Comparison of ENCODE assay signal across 10 cellular contexts in genomic region chr22:31085928-31086327, GRCh38. TPM values are rescaled to one million over a fixed set of nuclear protein-coding genes. Genes with fewer than 3 reads are reported as not detected.
DNase-seq lines count a peak whose midpoint lies in the region; ATAC-seq and TF ChIP-seq lines count a peak whose summit lies in the region.
"Had no signal": no experiment of that assay in that cellular context is flagged by ENCODE, and none has a peak within 500 bp of the region (broad histone marks: within the 10 kb centered on the region; RNA-seq: fewer than 3 reads in every experiment).

No MANE protein-coding gene starts in this region.

- H2AK5ac ChIP-seq in mesenchymal stem cell (ENCODE audit: low read length, severe bottlenecking): peak overlapping the region; percentile 71

- no peak for TF ChIP-seq EP300 in transverse colon (IDR thresholded peaks at IDR 0.05; ENCODE audit: low read depth)

- TF ChIP-seq CTCF in body of pancreas (IDR thresholded peaks at IDR 0.05) (no peak), transverse colon (IDR thresholded peaks at IDR 0.05) (no peak), GM10266 (IDR thresholded peaks at IDR 0.05; ENCODE audit: control insufficient read depth, insufficient read depth, low read depth, missing control alignments) (no peak)

- peaks cover 12% of the 10 kb centered on the region for H3K36me3 Mint-ChIP-seq in activated naive CD4-positive, alpha-beta T cell treated with anti-CD3 and anti-CD28 coated beads, Interleukin-2, amount 10 ng/mL, durations not matched to agents 7 days and 5 days

- no peaks in the 10 kb centered on the region for H3K9me3 Mint-ChIP-seq in activated naive CD4-positive, alpha-beta T cell treated with anti-CD3 and anti-CD28 coated beads, Interleukin-2, amount 10 ng/mL, durations not matched to agents 7 days and 5 days

- H3K9me3 ChIP-seq in body of pancreas (no peaks in the 10 kb centered on the region), mesenchymal stem cell (ENCODE audit: control insufficient read depth, low read length) (no peaks in the 10 kb centered on the region), transverse colon (no peaks in the 10 kb centered on the region)

- peaks cover 39% of the 10 kb centered on the region for H3K4me1 Mint-ChIP-seq in activated naive CD4-positive, alpha-beta T cell treated with anti-CD3 and anti-CD28 coated beads, Interleukin-2, amount 10 ng/mL, durations not matched to agents 7 days and 5 days

- TF ChIP-seq POLR2A in body of pancreas (IDR thresholded peaks at IDR 0.05): no peak
- no peak for TF ChIP-seq POLR2A in transverse colon (IDR thresholded peaks at IDR 0.05)

- H2AFZ ChIP-seq in mesenchymal stem cell (ENCODE audit: low read depth, low read length): no peak overlapping the region

- H3K36me3 ChIP-seq in body of pancreas (replicated peaks in 1 of 2; ENCODE audit: insufficient read depth in 1 of 2, low read depth in 2 of 2) (peaks cover 0 to 13% of the 10 kb centered on the region in 2 donors), mesenchymal stem cell (ENCODE audit: control insufficient read depth in 1 of 2, insufficient read depth in 2 of 2, low read depth in 1 of 2, low read length in 2 of 2) (peaks cover 53 to 64% of the 10 kb centered on the region in 2 experiments), transverse colon (no peaks in the 10 kb centered on the region)

- H3K4me1 ChIP-seq in body of pancreas: peaks cover 54% of the 10 kb centered on the region
- peaks cover 58% of the 10 kb centered on the region for H3K4me1 ChIP-seq in mesenchymal stem cell (ENCODE audit: control insufficient read depth, insufficient read depth, low read depth, low read length)
- peaks cover 31 to 74% (median 43%) of the 10 kb centered on the region in 4 donors for H3K4me1 ChIP-seq in transverse colon

- no peak for ATAC-seq in body of pancreas

- intact Hi-C loops in body of pancreas (cut with DNase I): loop anchor here (5.0 kb wide), 1 partner anchor 144 kb away; no protein-coding TSS in a partner anchor
- intact Hi-C loops in transverse colon (cut with DNase I; ENCODE audit: low total_unique reads): loop anchor here (2.0 kb wide), 1 partner anchor 137 kb away; no protein-coding TSS in a partner anchor

- H3K27ac ChIP-seq in body of pancreas: peak overlapping the region; percentile 60 to 97 (median 92)
- no peak overlapping the region for H3K27ac ChIP-seq in mesenchymal stem cell (ENCODE audit: low read length, poor library complexity, severe bottlenecking)
- peak overlapping the region; percentile 90 to 97 (median 96) for H3K27ac ChIP-seq in transverse colon

- H2BK12ac ChIP-seq in mesenchymal stem cell (ENCODE audit: low read length in 2 of 2): peak overlapping the region in 1 of 2 experiments; percentile 42

- no peak overlapping the region for H3K14ac ChIP-seq in mesenchymal stem cell (ENCODE audit: low read length in 2 of 2)

- peak overlapping the region; percentile 78 for H3K4me3 Mint-ChIP-seq in activated naive CD4-positive, alpha-beta T cell treated with anti-CD3 and anti-CD28 coated beads, Interleukin-2, amount 10 ng/mL, durations not matched to agents 7 days and 5 days

- H3K9ac ChIP-seq in mesenchymal stem cell (ENCODE audit: low read length): peak overlapping the region; percentile 95

- H3K27me3 Mint-ChIP-seq in activated naive CD4-positive, alpha-beta T cell treated with anti-CD3 and anti-CD28 coated beads, Interleukin-2, amount 10 ng/mL, durations not matched to agents 7 days and 5 days: peaks cover 1% of the 10 kb centered on the region

- 75 to 90% methylated on average over 1 to 3 of the region's 3 CpGs for WGBS in body of pancreas, 2 donors
- 100% methylated on average over 3 of the region's 3 CpGs for WGBS in mesenchymal stem cell
- WGBS in transverse colon (ENCODE audit: low coverage in 1 of 2), 2 donors: 81% methylated on average over 2 of the region's 3 CpGs; no CpG with 5 or more reads in 1 of the 2 donors

- no peak overlapping the region for H3K27ac Mint-ChIP-seq in activated naive CD4-positive, alpha-beta T cell treated with anti-CD3 and anti-CD28 coated beads, Interleukin-2, amount 10 ng/mL, durations not matched to agents 7 days and 5 days

- CTCF ChIA-PET in activated naive CD4-positive, alpha-beta T cell treated with anti-CD3 and anti-CD28 coated beads, Interleukin-2, amount 10 ng/mL, durations not matched to agents 7 days and 5 days (lab: Charles Lee): interaction anchor here (1.1 to 2.6 kb wide), 5 partner anchors 10 to 331 kb away, joined by 3 to 9 read pairs (median 7); no protein-coding TSS in a partner anchor

- peak overlapping the region; percentile 4 for H2BK120ac ChIP-seq in mesenchymal stem cell (ENCODE audit: low read depth, low read length)

- H3K18ac ChIP-seq in mesenchymal stem cell (ENCODE audit: low read depth in 1 of 2, low read length in 2 of 2): no peak overlapping the region

- no peak overlapping the region for H2BK5ac ChIP-seq in mesenchymal stem cell (ENCODE audit: low read depth, low read length, poor library complexity, severe bottlenecking)

- in situ Hi-C loops in transverse colon (cut with MboI; ENCODE audit: low pct_ligation_motif_present in 1 of 4, low pct_unique_long_range_greater_than_20kb in 1 of 4, low sequenced_read_pairs in 3 of 4): loop anchor here in 3 of 4 donors (10.0 kb wide), 1 partner anchor 141 kb away; no protein-coding TSS in a partner anchor

- peaks cover 27% of the 10 kb centered on the region for H3K79me1 ChIP-seq in mesenchymal stem cell (replicated peaks; ENCODE audit: low read length, poor library complexity, severe bottlenecking)

- no peak overlapping the region for H3K23ac ChIP-seq in mesenchymal stem cell (ENCODE audit: low read length in 2 of 2)

- H3K4ac ChIP-seq in mesenchymal stem cell (ENCODE audit: low read depth in 1 of 2, low read length in 2 of 2): peak overlapping the region; percentile 14 to 49

- peak overlapping the region; percentile 36 for H4K91ac ChIP-seq in mesenchymal stem cell (ENCODE audit: low read length)

- no peak overlapping the region for H2BK15ac ChIP-seq in mesenchymal stem cell (ENCODE audit: low read depth, poor library complexity, severe bottlenecking)

- no peak for DNase-seq in activated naive CD4-positive, alpha-beta T cell treated with anti-CD3 and anti-CD28 coated beads, Interleukin-2, amount 10 ng/mL, durations not matched to agents 7 days and 5 days
- no peak for DNase-seq in activated naive CD4-positive, alpha-beta T cell treated with anti-CD3 and anti-CD28 coated beads, Interleukin-2, amount 50 U/mL, for 16 hours
- DNase-seq in body of pancreas (no peak), mesenchymal stem cell (no peak), transverse colon (no peak), HCEC 1CT (no peak), NCI-H524 (lab: John Stamatoyannopoulos, UW) (no peak), GM10266 (ENCODE audit: extremely low spot score) (no peak)
- DNase-seq: NCI-H187 had no signal

- no peaks in the 10 kb centered on the region for H3K27me3 ChIP-seq in body of pancreas
- H3K27me3 ChIP-seq in mesenchymal stem cell (ENCODE audit: control insufficient read depth in 1 of 2, insufficient read depth in 1 of 2, low read length in 2 of 2): no peaks in the 10 kb centered on the region
- no peaks in the 10 kb centered on the region for H3K27me3 ChIP-seq in transverse colon

- peak overlapping the region; percentile 59 for H4K8ac ChIP-seq in mesenchymal stem cell (ENCODE audit: low read length)

- H3K4me2 ChIP-seq in mesenchymal stem cell (ENCODE audit: low read length, poor library complexity, severe bottlenecking): no peak overlapping the region

- no peak overlapping the region for H3K4me3 ChIP-seq in body of pancreas
- H3K4me3 ChIP-seq in mesenchymal stem cell (ENCODE audit: insufficient read depth in 1 of 2, low read depth in 1 of 2, low read length in 2 of 2): peak overlapping the region in 1 of 2 experiments; percentile 94
- H3K4me3 ChIP-seq in transverse colon: peak overlapping the region in 1 of 4 donors; percentile 69

RNA-seq across cellular contexts. Expression of gene SMTN, which starts 4.8 kb away (rescaled TPM):
- total RNA-seq in body of pancreas (10 to 100 TPM; 35.5 to 50.1 TPM), transverse colon (100 to 1,000 TPM; 171 to 341 (median 219) TPM)
- polyA plus RNA-seq in mesenchymal stem cell (2013, experiment 1 of 2): 71.2 TPM
- polyA plus RNA-seq in mesenchymal stem cell (2013, experiment 2 of 2): 67.2 TPM

RNA-seq across cellular contexts. Expression of gene SELENOM, which starts 21.4 kb away (rescaled TPM):
- total RNA-seq in body of pancreas (100 to 1,000 TPM; 127 to 198 TPM), transverse colon (100 to 1,000 TPM; 247 to 334 (median 315) TPM)
- polyA plus RNA-seq in mesenchymal stem cell (2013, experiment 1 of 2): 278 TPM
- 285 TPM for polyA plus RNA-seq in mesenchymal stem cell (2013, experiment 2 of 2)

RNA-seq across cellular contexts. Expression of gene INPP5J, which starts 36.8 kb away (rescaled TPM):
- total RNA-seq in body of pancreas (10 to 100 TPM; 16.1 to 17.8 TPM), transverse colon (10 to 100 TPM; 22.4 to 51.2 (median 30.8) TPM)
- polyA plus RNA-seq in mesenchymal stem cell (2013, experiment 1 of 2): 2.2 TPM
- 2.2 TPM for polyA plus RNA-seq in mesenchymal stem cell (2013, experiment 2 of 2)

RNA-seq across cellular contexts. Expression of gene PLA2G3, which starts 54.4 kb away (rescaled TPM):
- total RNA-seq in body of pancreas: not detected
- 1.2 TPM for polyA plus RNA-seq in mesenchymal stem cell (2013, experiment 1 of 2)
- polyA plus RNA-seq in mesenchymal stem cell (2013, experiment 2 of 2): 1.2 TPM
- not detected for total RNA-seq in transverse colon
- total RNA-seq: lung microvascular endothelial cell had no signal
